Comparison of ENCODE assay signal across 11 cellular contexts in genomic region chr3:185402561-185402960, GRCh38. TPM values are rescaled to one million over a fixed set of nuclear protein-coding genes. Genes with fewer than 3 reads are reported as not detected.
DNase-seq lines count a peak whose midpoint lies in the region; ATAC-seq and TF ChIP-seq lines count a peak whose summit lies in the region.
"Had no signal": no experiment of that assay in that cellular context is flagged by ENCODE, and none has a peak within 500 bp of the region (broad histone marks: within the 10 kb centered on the region; RNA-seq: fewer than 3 reads in every experiment).

No MANE protein-coding gene starts in this region.

- no peak for TF ChIP-seq CTCF in heart left ventricle (IDR thresholded peaks at IDR 0.05)
- no peak for TF ChIP-seq CTCF in right atrium auricular region (IDR thresholded peaks at IDR 0.05)

- no peak overlapping the region for H3K27ac ChIP-seq in heart left ventricle
- no peak overlapping the region for H3K27ac ChIP-seq in right atrium auricular region
- H3K27ac ChIP-seq in right cardiac atrium (ENCODE audit: low read length), result no peak overlapping the region
- H3K27ac ChIP-seq: upper lobe of left lung had no signal

- DNase-seq in heart left ventricle, result no peak
- DNase-seq in right atrium auricular region (ENCODE audit: low spot score), result no peak
- peak; percentile 100 for DNase-seq in NCI-H82 treated with DMSO at 0.1 percent for 48 hours (lab: John Stamatoyannopoulos, UW; ENCODE audit: unreplicated experiment)
- peak in 1 of 3 donors; percentile 41 for DNase-seq in right cardiac atrium
- DNase-seq in activated effector memory CD4-positive, alpha-beta T cell treated with anti-CD3 and anti-CD28 coated beads, Interleukin-2, amount 50 U/mL, for 16 hours, result no peak
- no peak for DNase-seq in dedifferentiated amniotic fluid mesenchymal stem cell (ENCODE audit: extremely low spot score)
- DNase-seq in germinal center (ENCODE audit: low spot score), result no peak
- DNase-seq: ACHN; activated CD4-positive, alpha-beta T cell treated with anti-CD3 and anti-CD28 coated beads, Interleukin-2, amount 50 U/mL, for 48 hours; upper lobe of left lung had no signal

- no peak for TF ChIP-seq POLR2A in heart left ventricle (IDR thresholded peaks at IDR 0.05)

- H3K27me3 ChIP-seq in heart left ventricle (no peaks in the 10 kb centered on the region), right atrium auricular region (no peaks in the 10 kb centered on the region), right cardiac atrium (ENCODE audit: control insufficient read depth, insufficient read depth) (no peaks in the 10 kb centered on the region)
- H3K27me3 ChIP-seq: upper lobe of left lung had no signal

- intact Hi-C loops in heart left ventricle (cut with DNase I), result no loop called here
- intact Hi-C loops in right cardiac atrium (cut with DNase I), result no loop called here

- WGBS in heart left ventricle, 4 donors, result 46 to 70% (median 52%) methylated on average over 5 of the region's 5 CpGs
- 41% methylated on average over 5 of the region's 5 CpGs for WGBS in right cardiac atrium

- no peaks in the 10 kb centered on the region for H3K9me3 ChIP-seq in heart left ventricle
- no peaks in the 10 kb centered on the region for H3K9me3 ChIP-seq in right atrium auricular region
- H3K9me3 ChIP-seq in right cardiac atrium (ENCODE audit: control insufficient read depth, low read length), result no peaks in the 10 kb centered on the region
- H3K9me3 ChIP-seq: upper lobe of left lung had no signal

- H3K4me1 ChIP-seq in heart left ventricle (peaks cover 0 to 17% (median 5%) of the 10 kb centered on the region in 12 donors), right atrium auricular region (peaks cover 0 to 9% of the 10 kb centered on the region in 2 donors), right cardiac atrium (ENCODE audit: control insufficient read depth, insufficient read depth, low read length) (no peaks in the 10 kb centered on the region)

- H3K36me3 ChIP-seq in heart left ventricle (no peaks in the 10 kb centered on the region), right atrium auricular region (no peaks in the 10 kb centered on the region)
- H3K36me3 ChIP-seq: upper lobe of left lung had no signal

- ATAC-seq in heart left ventricle, result peak; percentile 28 to 61 (median 56)
- peak; percentile 88 to 91 for ATAC-seq in right cardiac atrium
- no peak for ATAC-seq in HG02981 (IDR thresholded peaks at IDR 0.05; ENCODE audit: unreplicated experiment)

- H3K4me3 ChIP-seq in heart left ventricle (no peak overlapping the region), right atrium auricular region (no peak overlapping the region), right cardiac atrium (ENCODE audit: low read length) (no peak overlapping the region)
- H3K4me3 ChIP-seq: upper lobe of left lung had no signal

RNA-seq across cellular contexts. Expression of gene MAP3K13, which starts 39.6 kb away (rescaled TPM):
- total RNA-seq in heart left ventricle (10 to 100 TPM in 6 of 9 donors, 1 to 10 TPM in 3; 4.8 to 18.5 (median 11.4) TPM), right atrium auricular region (10 to 100 TPM in 1 of 2 donors, 1 to 10 TPM in 1; 9.4 to 12.6 TPM), right cardiac atrium (10 to 100 TPM; 10.8 to 18.5 (median 12.5) TPM)
- polyA plus RNA-seq in heart left ventricle (10 to 100 TPM in 1 of 2 donors, 1 to 10 TPM in 1; 6.6 to 10.1 TPM), right cardiac atrium (11.5 TPM)
